ENCODE assay signal across 12 cellular contexts in genomic region chr20:60402209-60403058, GRCh38.
"Had no signal": no experiment of that assay in that cellular context is flagged by ENCODE, and none has a peak within 500 bp of the region (broad histone marks: within the 10 kb centered on the region; RNA-seq: fewer than 3 reads in every experiment).

No MANE protein-coding gene starts in this region.

- H3K79me2 ChIP-seq: hepatocyte had no signal

- H3K4me3 ChIP-seq: adrenal gland, gastroesophageal sphincter, hepatocyte, tibial artery, vagina had no signal

- H3K27ac ChIP-seq: adrenal gland, gastroesophageal sphincter, hepatocyte, tibial artery, vagina, VCaP had no signal

- H3K4me2 ChIP-seq: hepatocyte had no signal

- H3K4me1 ChIP-seq: adrenal gland, gastroesophageal sphincter, tibial artery, vagina had no signal

- DNase-seq: activated CD4-positive, alpha-beta T cell treated with anti-CD3 and anti-CD28 coated beads for 1 hour; activated effector memory CD4-positive, alpha-beta T cell treated with Interleukin-2 at 50 U/mL for 16 hours; activated T-cell treated with anti-CD3 and anti-CD28 coated beads, Interleukin-2, amount 50 U/mL, for 24 hours; erythroblast; mammary epithelial cell; tibial artery had no signal

- H3K36me3 ChIP-seq: adrenal gland, gastroesophageal sphincter, tibial artery, vagina had no signal

- H2AFZ ChIP-seq: hepatocyte had no signal

- ATAC-seq: gastroesophageal sphincter; stimulated activated memory B cell treated with anti-CD40 and anti-IgM and Interleukin-4, amounts not matched to agents 10 μg/mL and 1 μg/mL and 100 μg/mL, for 72 hours had no signal

- H3K27me3 ChIP-seq: adrenal gland, gastroesophageal sphincter, hepatocyte, tibial artery, vagina had no signal

- H3K9me3 ChIP-seq: adrenal gland, vagina had no signal
